In the genomic region with DNA sequence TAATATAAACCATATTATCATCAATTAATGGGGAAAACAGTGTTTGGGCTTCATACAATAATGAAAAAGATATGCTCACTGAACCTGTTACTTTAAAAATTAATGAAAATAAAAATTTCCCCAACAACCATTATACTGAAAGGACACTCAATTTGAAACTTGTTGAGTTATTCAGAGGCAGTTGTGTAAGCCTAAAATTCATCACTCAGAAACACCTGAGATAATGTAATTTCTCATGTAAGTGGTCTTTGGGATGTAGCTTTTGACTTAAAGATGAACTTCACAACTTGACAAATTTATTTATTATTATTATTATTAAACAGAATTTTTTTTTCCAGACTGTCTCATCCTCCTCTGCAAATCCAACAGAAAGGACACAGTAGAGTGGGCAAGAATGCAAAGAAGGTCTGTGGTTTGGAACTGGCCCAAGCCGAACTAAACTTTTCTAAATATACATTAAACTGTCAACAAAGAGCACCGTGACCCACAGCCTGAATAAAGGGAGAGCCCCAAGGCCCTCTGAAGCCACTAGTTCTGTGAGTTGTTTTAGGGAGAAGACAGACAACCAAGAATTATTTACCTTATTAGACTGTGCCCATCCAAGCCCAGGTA, we compare ENCODE assay signal across 12 cellular contexts. TPM values are rescaled to one million over a fixed set of nuclear protein-coding genes. Genes with fewer than 3 reads are reported as not detected.
A peak's percentile ranks its signal among the peaks of the same experiment; 100 is the strongest.
DNase-seq lines count a peak whose midpoint lies in the region; ATAC-seq and TF ChIP-seq lines count a peak whose summit lies in the region.
"Had no signal": no experiment of that assay in that cellular context is flagged by ENCODE, and none has a peak within 500 bp of the region (broad histone marks: within the 10 kb centered on the region; RNA-seq: fewer than 3 reads in every experiment).

No MANE protein-coding gene starts in this region.

- H3K27me3 ChIP-seq in PC-3 (ENCODE audit: low read length) (no peaks in the 10 kb centered on the region; the same call in 1 of the 2 replicates), right lobe of liver (no peaks in the 10 kb centered on the region)

- no peaks in the 10 kb centered on the region for H3F3A ChIP-seq in PC-3 (ENCODE audit: low read length, unreplicated experiment)

- H3K9me2 ChIP-seq in PC-3 (replicated peaks; ENCODE audit: low read length), result no peaks in the 10 kb centered on the region

- peak; percentile 76 for ATAC-seq in GM18861 (IDR thresholded peaks at IDR 0.05; ENCODE audit: unreplicated experiment)
- peak; percentile 72 for ATAC-seq in GM21717 (IDR thresholded peaks at IDR 0.05; ENCODE audit: unreplicated experiment)
- peak; percentile 73 for ATAC-seq in HG03196 (IDR thresholded peaks at IDR 0.05; ENCODE audit: unreplicated experiment)
- no peak for ATAC-seq in PC-3
- ATAC-seq in right lobe of liver, result no peak
- ATAC-seq: esophagus mucosa had no signal

- POLR2A ChIA-PET in PC-3 (lab: Charles Lee; ENCODE audit: unreplicated experiment), result no interaction called here

- H3K9me3 ChIP-seq in PC-3 (ENCODE audit: low read length), result no peaks in the 10 kb centered on the region
- H3K9me3 ChIP-seq in right lobe of liver, result no peaks in the 10 kb centered on the region

- no peaks in the 10 kb centered on the region for H3K79me2 ChIP-seq in PC-3 (ENCODE audit: low read length)
- H3K79me2 ChIP-seq: parathyroid adenoma had no signal

- H3K4me1 ChIP-seq in PC-3 (ENCODE audit: insufficient read depth, low read length), result no peaks in the 10 kb centered on the region
- H3K4me1 ChIP-seq in right lobe of liver, result no peaks in the 10 kb centered on the region
- H3K4me1 ChIP-seq: parathyroid adenoma had no signal

- WGBS in right lobe of liver (ENCODE audit: insufficient coverage, low coverage, low lambda C conversion rate, missing lambda C conversion rate), result 70% methylated on average over 2 of the region's 2 CpGs

- H3K27ac ChIP-seq in PC-3 (ENCODE audit: low read length), result no peak overlapping the region
- H3K27ac ChIP-seq in right lobe of liver, result no peak overlapping the region
- H3K27ac ChIP-seq: parathyroid adenoma had no signal

- no peak for TF ChIP-seq CTCF in PC-3 (conservative IDR thresholded peaks at IDR 0.05; ENCODE audit: low read depth, low read length)
- no peak for TF ChIP-seq CTCF in right lobe of liver (IDR thresholded peaks at IDR 0.05)

- no TSS peak for BruUV-seq in PC-3 (replicated peaks; lab: Mats Ljungman, UMichigan)

- no peak overlapping the region for H3K9ac ChIP-seq in PC-3 (ENCODE audit: low read length)
- H3K9ac ChIP-seq: parathyroid adenoma had no signal

- no peaks in the 10 kb centered on the region for H3K36me3 ChIP-seq in PC-3 (ENCODE audit: low read depth, low read length)
- H3K36me3 ChIP-seq in right lobe of liver, result no peaks in the 10 kb centered on the region

- no peak overlapping the region for H3K4me2 ChIP-seq in PC-3 (ENCODE audit: low read length)

- intact Hi-C loops in PC-3 (cut with micrococcal nuclease), result no loop called here
- intact Hi-C loops in right lobe of liver (cut with DNase I), result no loop called here

- H3K4me3 ChIP-seq in PC-3 (ENCODE audit: low read length) (no peak overlapping the region), right lobe of liver (no peak overlapping the region)

- CTCF ChIA-PET in PC-3 (lab: Charles Lee), result no interaction called here

- TF ChIP-seq POLR2A in right lobe of liver (IDR thresholded peaks at IDR 0.05), result no peak

- no peaks in the 10 kb centered on the region for H4K20me1 ChIP-seq in PC-3 (ENCODE audit: low read length)

- H2AFZ ChIP-seq in PC-3 (ENCODE audit: low read length), result no peak overlapping the region
- H2AFZ ChIP-seq: parathyroid adenoma had no signal

- DNase-seq in left kidney (ENCODE audit: low read depth, low spot score) (peak; percentile 16), activated gamma-delta T cell (lab: John Stamatoyannopoulos, UW) (no peak), PC-3 (no peak), right lobe of liver (no peak)
- DNase-seq in activated effector memory CD4-positive, alpha-beta T cell treated with Interleukin-2 at 50 U/mL for 16 hours, result no peak
- DNase-seq: kidney, NCI-H1092 had no signal

RNA-seq across cellular contexts. Expression of gene HEY2, which starts 32.2 kb away (rescaled TPM):
- total RNA-seq in PC-3 (2014; rRNA removed) (not detected in 2 replicates), right lobe of liver (1 to 10 TPM in 3 of 6 experiments, under 1 TPM in 3; 0.74 to 2.6 (median 1.6) TPM)

Comparison
In these comparisons a context has a peak if more than half of its experiments do, and no peak if none do; other contexts are left out.
1. ATAC-seq: peak in GM18861 (single experiment), GM21717 (single experiment) and HG03196 (single experiment); none in PC-3 (single experiment) and right lobe of liver (0 of 4).